In genomic region chr14:65414961-65415589, GRCh38 we compare ENCODE assay signal across 9 cellular contexts. TPM values are rescaled to one million over a fixed set of nuclear protein-coding genes. Genes with fewer than 3 reads are reported as not detected.
DNase-seq lines count a peak whose midpoint lies in the region; ATAC-seq, FAIRE-seq and TF ChIP-seq lines count a peak whose summit lies in the region.
"Had no signal": no experiment of that assay in that cellular context is flagged by ENCODE, and none has a peak within 500 bp of the region (broad histone marks: within the 10 kb centered on the region; RNA-seq: fewer than 3 reads in every experiment).

No MANE protein-coding gene starts in this region.

- peaks cover 18% of the 10 kb centered on the region for H3K79me2 ChIP-seq in HepG2 (ENCODE audit: insufficient read depth, low read length)

- TF ChIP-seq EP300 in HepG2 (IDR thresholded peaks at IDR 0.05; ENCODE audit: low read depth in 2 of 2, low read length in 2 of 2) (no peak), HepG2 (CRISPR knock-in tag; IDR thresholded peaks at IDR 0.05; ENCODE audit: borderline replicate concordance) (no peak)

- intact Hi-C loops in HepG2 (cut with micrococcal nuclease; ENCODE audit: unreplicated experiment), result loop anchor here (1.0 to 10.0 kb wide), 2 partner anchors 409 to 660 kb away; no protein-coding TSS in a partner anchor

- H3K9me3 ChIP-seq in HepG2 (ENCODE audit: low read length), result no peaks in the 10 kb centered on the region
- no peaks in the 10 kb centered on the region for H3K9me3 ChIP-seq in effector memory CD4-positive, alpha-beta T cell (ENCODE audit: control insufficient read depth, low read length)

- peak; percentile 39 for TF ChIP-seq CTCF in HepG2 (CRISPR knock-in tag; IDR thresholded peaks at IDR 0.05)

- no peak overlapping the region for H3K4me3 ChIP-seq in HepG2 (replicated peaks in 1 of 3; ENCODE audit: insufficient read depth in 1 of 3, low read depth in 2 of 3, low read length in 3 of 3)
- H3K4me3 ChIP-seq in effector memory CD4-positive, alpha-beta T cell (ENCODE audit: insufficient read depth, low read depth, low read length, poor library complexity, severe bottlenecking), result no peak overlapping the region

- no peaks in the 10 kb centered on the region for H4K20me1 ChIP-seq in HepG2 (ENCODE audit: insufficient read depth, low read length)

- H3K27me3 ChIP-seq in HepG2 (ENCODE audit: control insufficient read depth in 1 of 2, insufficient read depth in 2 of 2, low read length in 2 of 2), result no peaks in the 10 kb centered on the region
- H3K27me3 ChIP-seq in effector memory CD4-positive, alpha-beta T cell (replicated peaks; ENCODE audit: control insufficient read depth, insufficient read depth, low read length, poor library complexity, severe bottlenecking), result no peaks in the 10 kb centered on the region

- in situ Hi-C loops in HepG2 (cut with HindIII; ENCODE audit: extremely low pct_ligation_motif_present, low pct_unique_long_range_greater_than_20kb), result loop anchor here (5.0 to 10.0 kb wide), 3 partner anchors 188 to 540 kb away; no protein-coding TSS in a partner anchor

- DNase-seq in stimulated activated naive CD4-positive, alpha-beta T cell (lab: John Stamatoyannopoulos, UW), result peak in 4 of 6 experiments; percentile 1 to 33 (median 14)
- no peak for DNase-seq in stimulated activated naive CD4-positive, alpha-beta T cell treated with Interleukin-2 at 50 U/mL for 16 hours (lab: John Stamatoyannopoulos, UW)
- DNase-seq in MV-4-11 (lab: John Stamatoyannopoulos, UW), result peak; percentile 35
- peak; percentile 16 for DNase-seq in amniotic stem cell (lab: John Stamatoyannopoulos, UW)
- DNase-seq in HepG2 (ENCODE audit: low spot score), result peak; percentile 10
- no peak for DNase-seq in effector memory CD4-positive, alpha-beta T cell

- H3K36me3 ChIP-seq in HepG2 (replicated peaks in 1 of 2; ENCODE audit: control insufficient read depth in 1 of 2, insufficient read depth in 2 of 2, low read length in 2 of 2), result no peaks in the 10 kb centered on the region
- no peaks in the 10 kb centered on the region for H3K36me3 ChIP-seq in effector memory CD4-positive, alpha-beta T cell (ENCODE audit: control insufficient read depth, insufficient read depth, low read length)

- POLR2A ChIA-PET in HepG2 (lab: Yijun Ruan, JAX), result interaction anchor here (1.0 to 1.3 kb wide), 4 partner anchors 176 to 429 kb away, joined by 3 to 4 read pairs (median 3); partner anchors contain the start of gene FNTB

- ATAC-seq in HepG2, result no peak
- no peak for ATAC-seq in GM21390 (IDR thresholded peaks at IDR 0.05; ENCODE audit: unreplicated experiment)
- no peak for ATAC-seq in GM18870 (IDR thresholded peaks at IDR 0.05; ENCODE audit: unreplicated experiment)

- CTCF ChIA-PET in HepG2 (lab: Yijun Ruan, JAX; ENCODE audit: low intra/inter-chr PET ratio, low total read pairs), result interaction anchor here (1.9 kb wide), 1 partner anchor 409 kb away, joined by 14 read pairs; no protein-coding TSS in a partner anchor

- no peak for TF ChIP-seq POLR2A in HepG2 (IDR thresholded peaks at IDR 0.05; ENCODE audit: insufficient read depth in 1 of 2, low read depth in 2 of 2, low read length in 2 of 2)

- H3K4me1 ChIP-seq in HepG2 (ENCODE audit: insufficient read depth, low read length), result peaks cover 23% of the 10 kb centered on the region
- peaks cover 14% of the 10 kb centered on the region for H3K4me1 ChIP-seq in effector memory CD4-positive, alpha-beta T cell (ENCODE audit: control insufficient read depth, insufficient read depth, low read length, poor library complexity, severe bottlenecking)

- H3K4me2 ChIP-seq in HepG2 (ENCODE audit: low read depth, low read length), result peak overlapping the region; percentile 99; the same call in 1 of the 2 replicates

- no peak overlapping the region for H3K9ac ChIP-seq in HepG2 (ENCODE audit: insufficient read depth, low read depth, low read length)

- H3K27ac ChIP-seq in HepG2 (ENCODE audit: extremely low read length, insufficient read depth, low read length), result no peak overlapping the region
- H3K27ac ChIP-seq in effector memory CD4-positive, alpha-beta T cell (ENCODE audit: insufficient read depth, low read length, poor library complexity, severe bottlenecking), result no peak overlapping the region
- H3K27ac ChIP-seq: HL-60 had no signal

- TF ChIP-seq RAD21 in HepG2 (CRISPR knock-in tag; IDR thresholded peaks at IDR 0.05), result no peak

- BruUV-seq in HepG2 (replicated peaks; lab: Mats Ljungman, UMichigan), result no TSS peak

- no peak for FAIRE-seq in HepG2 (lab: Jason Lieb, UNC)

- no peak overlapping the region for H2AFZ ChIP-seq in HepG2 (ENCODE audit: low read length)

- 52% methylated on average over 3 of the region's 3 CpGs for WGBS in HepG2 (ENCODE audit: low lambda C conversion rate)

TF ChIP-seq in HepG2, 621 proteins besides CTCF, POLR2A, EP300 and RAD21 (continues in another document):
- TF ChIP-seq NFYC (CRISPR knock-in tag; IDR thresholded peaks at IDR 0.05) (no peak), KIAA2018 (CRISPR knock-in tag; IDR thresholded peaks at IDR 0.05; ENCODE audit: borderline replicate concordance) (no peak)

RNA-seq across cellular contexts. Expression of gene FUT8, which starts 2.5 kb away (rescaled TPM):
- 14.9 and 17.5 TPM in 2 replicates for total RNA-seq in HepG2 (2016; rRNA removed; fragmentation: Illumina TruSeq; extraction: Trizol)
- 27.3 and 31.5 TPM in 2 replicates for total RNA-seq in HepG2 (2016; cell fraction: cytosol; rRNA removed; fragmentation: Illumina TruSeq; extraction: Trizol; ENCODE audit: low read depth)
- total RNA-seq in HepG2 (2016; cell fraction: insoluble cytoplasmic fraction; rRNA removed; fragmentation: Illumina TruSeq; extraction: Trizol), result 16.8 and 18.2 TPM in 2 replicates
- total RNA-seq in HepG2 (2016; cell fraction: membrane; rRNA removed; fragmentation: Illumina TruSeq; extraction: Trizol), result 16.1 and 17.6 TPM in 2 replicates
- 20.6 and 24.1 TPM in 2 replicates for total RNA-seq in HepG2 (2016; cell fraction: nucleus; rRNA removed; fragmentation: Illumina TruSeq; extraction: Trizol)
- polyA plus RNA-seq in HepG2 (2011; rRNA removed), result 7.3 and 9.3 TPM in 2 replicates
- polyA plus RNA-seq in HepG2 (2011; cell fraction: cytosol; rRNA removed), result 6.1 and 8.1 TPM in 2 replicates
- polyA plus RNA-seq in HepG2 (2011; cell fraction: nucleus; rRNA removed), result 2.8 and 3.7 TPM in 2 replicates
- polyA plus RNA-seq in HepG2 (2012), result 5.4 and 7.4 TPM in 2 replicates
- 1.4 and 1.9 TPM in 2 replicates for polyA plus RNA-seq in HepG2 (2016; cell fraction: cytosol; fragmentation: Illumina TruSeq; extraction: Trizol; ENCODE audit: low read depth)
- polyA plus RNA-seq in HepG2 (2016; cell fraction: insoluble cytoplasmic fraction; fragmentation: Illumina TruSeq; extraction: Trizol; ENCODE audit: low read depth), result 11.2 and 11.7 TPM in 2 replicates
- polyA plus RNA-seq in HepG2 (2016; cell fraction: membrane; fragmentation: Illumina TruSeq; extraction: Trizol; ENCODE audit: low read depth), result 5.5 and 6.3 TPM in 2 replicates
- 14.0 and 14.3 TPM in 2 replicates for polyA plus RNA-seq in HepG2 (2016; cell fraction: nucleus; fragmentation: Illumina TruSeq; extraction: Trizol; ENCODE audit: insufficient read depth, low read depth)
- polyA minus RNA-seq in HepG2 (2011; rRNA and poly(A)+ RNA removed; ENCODE audit: low replicate concordance), result 10.7 and 14.3 TPM in 2 replicates
- polyA minus RNA-seq in HepG2 (2011; cell fraction: cytosol; rRNA and poly(A)+ RNA removed), result 8.0 and 10.0 TPM in 2 replicates
- 21.5 and 25.2 TPM in 2 replicates for polyA minus RNA-seq in HepG2 (2011; cell fraction: nucleus; rRNA and poly(A)+ RNA removed)

Comparison
In these comparisons a context has a peak if more than half of its experiments do, and no peak if none do; other contexts are left out.
1. DNase-seq: peak in stimulated activated naive CD4-positive, alpha-beta T cell (4 of 6), MV-4-11 (single experiment), amniotic stem cell (single experiment) and HepG2 (single experiment); none in stimulated activated naive CD4-positive, alpha-beta T cell treated with Interleukin-2 at 50 U/mL for 16 hours (single experiment) and effector memory CD4-positive, alpha-beta T cell (0 of 3).